15 cellular contexts compared by ENCODE assay signal in the genomic region with DNA sequence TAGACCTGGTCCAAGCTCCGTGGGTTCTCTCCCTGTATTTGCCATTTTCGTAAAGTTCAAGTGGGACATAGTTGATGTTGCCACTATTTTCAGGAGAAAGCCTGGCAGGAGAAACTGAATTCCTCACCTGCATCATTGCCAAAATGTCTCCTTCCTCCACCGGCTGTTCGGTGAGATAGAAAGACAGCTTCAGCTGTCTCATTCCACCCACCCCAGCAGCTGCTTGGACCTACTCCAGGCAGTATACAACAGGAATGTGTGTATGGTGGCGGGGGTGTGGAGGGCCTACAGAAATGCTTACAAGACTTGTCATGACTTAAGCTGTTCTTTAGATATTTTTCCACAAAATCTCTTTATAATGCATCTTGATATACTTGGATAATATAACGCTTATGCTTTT.
DNase-seq lines count a peak whose midpoint lies in the region; ATAC-seq, FAIRE-seq and TF ChIP-seq lines count a peak whose summit lies in the region.
"Had no signal": no experiment of that assay in that cellular context is flagged by ENCODE, and none has a peak within 500 bp of the region (broad histone marks: within the 10 kb centered on the region; RNA-seq: fewer than 3 reads in every experiment).

No MANE protein-coding gene starts in this region.

- CTCF ChIA-PET in OCI-LY7 (lab: Charles Lee; ENCODE audit: unreplicated experiment): no interaction called here

- no TSS peak for BruUV-seq in OCI-LY7 (replicated peaks; lab: Mats Ljungman, UMichigan)

- no peaks in the 10 kb centered on the region for H3K9me3 ChIP-seq in astrocyte (ENCODE audit: insufficient read depth, low read depth, low read length)
- H3K9me3 ChIP-seq in OCI-LY7 (ENCODE audit: low read length): no peaks in the 10 kb centered on the region
- H3K9me3 ChIP-seq: BLaER1 had no signal

- H3K9ac ChIP-seq in astrocyte (ENCODE audit: low read length): no peak overlapping the region
- H3K9ac ChIP-seq: BLaER1 had no signal

- H4K20me1 ChIP-seq in astrocyte (ENCODE audit: insufficient read depth, low read length) (no peaks in the 10 kb centered on the region), OCI-LY7 (ENCODE audit: insufficient read depth, low read length) (no peaks in the 10 kb centered on the region)
- H4K20me1 ChIP-seq: BLaER1 had no signal

- H3K4me1 Mint-ChIP-seq in HFFc6 (ENCODE audit: low read depth) (peaks cover 16% of the 10 kb centered on the region), astrocyte (ENCODE audit: low read depth, unreplicated experiment) (peaks cover 8% of the 10 kb centered on the region)
- no peaks in the 10 kb centered on the region for H3K4me1 Mint-ChIP-seq in activated naive CD8-positive, alpha-beta T cell treated with anti-CD3 and anti-CD28 coated beads, Interleukin-2, amount 50 U/mL, for 24 hours
- H3K4me1 Mint-ChIP-seq: neural crest cell had no signal

- intact Hi-C loops in OCI-LY7 (cut with micrococcal nuclease; ENCODE audit: unreplicated experiment): loop anchor here (5.0 kb wide), 2 partner anchors 743 to 988 kb away; no protein-coding TSS in a partner anchor

- no peaks in the 10 kb centered on the region for H3K36me3 ChIP-seq in astrocyte (ENCODE audit: insufficient read depth, low read length)
- no peaks in the 10 kb centered on the region for H3K36me3 ChIP-seq in OCI-LY7 (ENCODE audit: insufficient read depth, low read length)
- H3K36me3 ChIP-seq: BLaER1 had no signal

- H3K36me3 Mint-ChIP-seq in HFFc6 (ENCODE audit: low read depth) (no peaks in the 10 kb centered on the region), astrocyte (ENCODE audit: low read depth, unreplicated experiment) (no peaks in the 10 kb centered on the region)
- H3K36me3 Mint-ChIP-seq in activated naive CD8-positive, alpha-beta T cell treated with anti-CD3 and anti-CD28 coated beads, Interleukin-2, amount 50 U/mL, for 24 hours (ENCODE audit: low read depth): no peaks in the 10 kb centered on the region

- no peaks in the 10 kb centered on the region for H3K79me2 ChIP-seq in astrocyte (ENCODE audit: insufficient read depth, low read length)
- no peaks in the 10 kb centered on the region for H3K79me2 ChIP-seq in OCI-LY7 (ENCODE audit: insufficient read depth, low read depth, low read length)

- no peak overlapping the region for H2AFZ ChIP-seq in astrocyte (ENCODE audit: low read depth, low read length)
- no peak overlapping the region for H2AFZ ChIP-seq in OCI-LY7 (ENCODE audit: low read length)

- H3K4me1 ChIP-seq in astrocyte (ENCODE audit: insufficient read depth, low read length) (peaks cover 4% of the 10 kb centered on the region), OCI-LY7 (ENCODE audit: insufficient read depth, low read length, poor library complexity, severe bottlenecking) (no peaks in the 10 kb centered on the region)

- no peak overlapping the region for H3K4me2 ChIP-seq in astrocyte (ENCODE audit: low read length)
- H3K4me2 ChIP-seq in OCI-LY7 (ENCODE audit: low read length): no peak overlapping the region
- H3K4me2 ChIP-seq: BLaER1 had no signal

- peak; percentile 22 for DNase-seq in HFFc6
- DNase-seq in astrocyte (ENCODE audit: low read depth): peak; percentile 83
- DNase-seq in fibroblast of the conjunctiva (ENCODE audit: low read depth): peak; percentile 10
- DNase-seq in retinal pigment epithelial cell (ENCODE audit: low read depth): peak; percentile 38
- no peak for DNase-seq in activated naive CD8-positive, alpha-beta T cell treated with anti-CD3 and anti-CD28 coated beads, Interleukin-2, amount 50 U/mL, for 24 hours
- no peak for DNase-seq in OCI-LY7 (ENCODE audit: low spot score)
- DNase-seq in coronary artery (ENCODE audit: low spot score): no peak
- DNase-seq: aorta; DMS53; MM.1S; NCI-H774; right cardiac atrium; stimulated activated CD4-positive, alpha-beta T cell treated with anti-CD3 and anti-CD28 coated beads, Interleukin-1b, Interleukin-23, amount 100 ng/mL, for 48 hours had no signal

- H3K9me2 ChIP-seq in OCI-LY7 (ENCODE audit: insufficient read depth, low read length): no peaks in the 10 kb centered on the region

- POLR2A ChIA-PET in OCI-LY7 (lab: Charles Lee): no interaction called here

- no peak overlapping the region for H3K4me3 Mint-ChIP-seq in HFFc6
- H3K4me3 Mint-ChIP-seq in astrocyte (ENCODE audit: unreplicated experiment): no peak overlapping the region
- H3K4me3 Mint-ChIP-seq in activated naive CD8-positive, alpha-beta T cell treated with anti-CD3 and anti-CD28 coated beads, Interleukin-2, amount 50 U/mL, for 24 hours: no peak overlapping the region
- H3K4me3 Mint-ChIP-seq: neural crest cell had no signal

- H3K27ac ChIP-seq in astrocyte (ENCODE audit: low read depth, low read length) (no peak overlapping the region), OCI-LY7 (ENCODE audit: low read depth, low read length, poor library complexity, severe bottlenecking) (no peak overlapping the region), coronary artery (no peak overlapping the region)
- H3K27ac ChIP-seq: BLaER1 had no signal

- H3K27ac Mint-ChIP-seq in HFFc6 (no peak overlapping the region), astrocyte (ENCODE audit: unreplicated experiment) (peak overlapping the region; percentile 41)
- no peak overlapping the region for H3K27ac Mint-ChIP-seq in activated naive CD8-positive, alpha-beta T cell treated with anti-CD3 and anti-CD28 coated beads, Interleukin-2, amount 50 U/mL, for 24 hours

- H3K27me3 ChIP-seq in astrocyte (ENCODE audit: insufficient read depth, low read length): no peaks in the 10 kb centered on the region
- H3K27me3 ChIP-seq: BLaER1 had no signal

- ATAC-seq in activated naive CD8-positive, alpha-beta T cell treated with anti-CD3 and anti-CD28 coated beads, Interleukin-2, amount 50 U/mL, for 24 hours: no peak
- ATAC-seq: right cardiac atrium had no signal

- no peaks in the 10 kb centered on the region for H3K9me3 Mint-ChIP-seq in HFFc6
- no peaks in the 10 kb centered on the region for H3K9me3 Mint-ChIP-seq in astrocyte (ENCODE audit: unreplicated experiment)
- no peaks in the 10 kb centered on the region for H3K9me3 Mint-ChIP-seq in activated naive CD8-positive, alpha-beta T cell treated with anti-CD3 and anti-CD28 coated beads, Interleukin-2, amount 50 U/mL, for 24 hours
- H3K9me3 Mint-ChIP-seq: neural crest cell had no signal

- TF ChIP-seq CTCF in HFFc6 (IDR thresholded peaks at IDR 0.05): no peak
- TF ChIP-seq CTCF in astrocyte (IDR thresholded peaks at IDR 0.05; ENCODE audit: insufficient read depth, low read depth, low read length): no peak
- TF ChIP-seq CTCF in retinal pigment epithelial cell (conservative IDR thresholded peaks at IDR 0.05; ENCODE audit: low read depth, low read length): no peak
- TF ChIP-seq CTCF in OCI-LY7 (conservative IDR thresholded peaks at IDR 0.05; ENCODE audit: low read length): no peak
- TF ChIP-seq CTCF in coronary artery (IDR thresholded peaks at IDR 0.05): no peak

- no peaks in the 10 kb centered on the region for H3K27me3 Mint-ChIP-seq in HFFc6 (ENCODE audit: insufficient read depth)
- H3K27me3 Mint-ChIP-seq in astrocyte (ENCODE audit: low read depth, unreplicated experiment): no peaks in the 10 kb centered on the region
- H3K27me3 Mint-ChIP-seq in activated naive CD8-positive, alpha-beta T cell treated with anti-CD3 and anti-CD28 coated beads, Interleukin-2, amount 50 U/mL, for 24 hours: peaks cover 3% of the 10 kb centered on the region

- no peak for FAIRE-seq in astrocyte (lab: Jason Lieb, UNC)

- no peak overlapping the region for H3K4me3 ChIP-seq in astrocyte (ENCODE audit: insufficient read depth, low read depth, low read length)
- H3K4me3 ChIP-seq in retinal pigment epithelial cell (ENCODE audit: low read length): no peak overlapping the region
- no peak overlapping the region for H3K4me3 ChIP-seq in OCI-LY7 (ENCODE audit: low read depth, low read length, poor library complexity, severe bottlenecking)
- no peak overlapping the region for H3K4me3 ChIP-seq in coronary artery
- H3K4me3 ChIP-seq: BLaER1 had no signal

Comparison
In these comparisons a context has a peak if more than half of its experiments do, and no peak if none do; other contexts are left out.
1. DNase-seq: peak in HFFc6 (single experiment), astrocyte (single experiment), fibroblast of the conjunctiva (single experiment) and retinal pigment epithelial cell (single experiment); none in activated naive CD8-positive, alpha-beta T cell treated with anti-CD3 and anti-CD28 coated beads, Interleukin-2, amount 50 U/mL, for 24 hours (single experiment), OCI-LY7 (single experiment) and coronary artery (single experiment).